1 cellular context compared by ENCODE assay signal in the genomic region with DNA sequence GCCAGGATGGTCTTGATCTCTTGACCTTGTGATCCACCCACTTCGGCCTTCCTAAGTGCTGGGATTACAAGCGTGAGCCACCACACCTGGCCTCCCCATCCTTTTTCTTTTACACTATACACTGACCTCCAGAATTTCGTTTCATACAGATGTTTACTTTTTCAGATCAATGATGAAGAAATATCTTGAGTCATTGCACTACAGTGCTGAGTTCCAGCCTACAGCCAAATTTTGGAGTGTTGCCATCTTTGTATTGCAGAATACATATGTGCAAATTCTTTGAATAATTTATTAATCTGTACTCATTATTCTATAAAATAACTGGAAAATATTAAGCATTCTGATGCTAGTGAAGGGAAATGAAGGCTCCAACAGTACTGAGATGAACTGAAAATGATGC.
TF ChIP-seq lines count a peak whose summit lies in the region.

No MANE protein-coding gene starts in this region.

TF ChIP-seq in WTC11, 78 proteins besides CTCF, POLR2A, EP300 and RAD21 (continued from another document):
- TF ChIP-seq PRRX2 (CRISPR knock-in tag; IDR thresholded peaks at IDR 0.05) (no peak), NR1H2 (CRISPR knock-in tag; IDR thresholded peaks at IDR 0.05) (no peak), JUN (CRISPR knock-in tag; IDR thresholded peaks at IDR 0.05) (no peak), CREB1 (CRISPR knock-in tag; IDR thresholded peaks at IDR 0.05) (no peak), ESRRA (CRISPR knock-in tag; IDR thresholded peaks at IDR 0.05; ENCODE audit: borderline replicate concordance) (no peak), FOXJ3 (CRISPR knock-in tag; IDR thresholded peaks at IDR 0.05; ENCODE audit: borderline replicate concordance) (no peak)
- TF ChIP-seq, protein P1, sequence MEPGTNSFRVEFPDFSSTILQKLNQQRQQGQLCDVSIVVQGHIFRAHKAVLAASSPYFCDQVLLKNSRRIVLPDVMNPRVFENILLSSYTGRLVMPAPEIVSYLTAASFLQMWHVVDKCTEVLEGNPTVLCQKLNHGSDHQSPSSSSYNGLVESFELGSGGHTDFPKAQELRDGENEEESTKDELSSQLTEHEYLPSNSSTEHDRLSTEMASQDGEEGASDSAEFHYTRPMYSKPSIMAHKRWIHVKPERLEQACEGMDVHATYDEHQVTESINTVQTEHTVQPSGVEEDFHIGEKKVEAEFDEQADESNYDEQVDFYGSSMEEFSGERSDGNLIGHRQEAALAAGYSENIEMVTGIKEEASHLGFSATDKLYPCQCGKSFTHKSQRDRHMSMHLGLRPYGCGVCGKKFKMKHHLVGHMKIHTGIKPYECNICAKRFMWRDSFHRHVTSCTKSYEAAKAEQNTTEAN (CRISPR knock-in tag; IDR thresholded peaks at IDR 0.05): no peak
- TF ChIP-seq, protein P2, sequence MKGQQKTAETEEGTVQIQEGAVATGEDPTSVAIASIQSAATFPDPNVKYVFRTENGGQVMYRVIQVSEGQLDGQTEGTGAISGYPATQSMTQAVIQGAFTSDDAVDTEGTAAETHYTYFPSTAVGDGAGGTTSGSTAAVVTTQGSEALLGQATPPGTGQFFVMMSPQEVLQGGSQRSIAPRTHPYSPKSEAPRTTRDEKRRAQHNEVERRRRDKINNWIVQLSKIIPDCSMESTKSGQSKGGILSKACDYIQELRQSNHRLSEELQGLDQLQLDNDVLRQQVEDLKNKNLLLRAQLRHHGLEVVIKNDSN (CRISPR knock-in tag; IDR thresholded peaks at IDR 0.05): no peak
- TF ChIP-seq, protein P3, sequence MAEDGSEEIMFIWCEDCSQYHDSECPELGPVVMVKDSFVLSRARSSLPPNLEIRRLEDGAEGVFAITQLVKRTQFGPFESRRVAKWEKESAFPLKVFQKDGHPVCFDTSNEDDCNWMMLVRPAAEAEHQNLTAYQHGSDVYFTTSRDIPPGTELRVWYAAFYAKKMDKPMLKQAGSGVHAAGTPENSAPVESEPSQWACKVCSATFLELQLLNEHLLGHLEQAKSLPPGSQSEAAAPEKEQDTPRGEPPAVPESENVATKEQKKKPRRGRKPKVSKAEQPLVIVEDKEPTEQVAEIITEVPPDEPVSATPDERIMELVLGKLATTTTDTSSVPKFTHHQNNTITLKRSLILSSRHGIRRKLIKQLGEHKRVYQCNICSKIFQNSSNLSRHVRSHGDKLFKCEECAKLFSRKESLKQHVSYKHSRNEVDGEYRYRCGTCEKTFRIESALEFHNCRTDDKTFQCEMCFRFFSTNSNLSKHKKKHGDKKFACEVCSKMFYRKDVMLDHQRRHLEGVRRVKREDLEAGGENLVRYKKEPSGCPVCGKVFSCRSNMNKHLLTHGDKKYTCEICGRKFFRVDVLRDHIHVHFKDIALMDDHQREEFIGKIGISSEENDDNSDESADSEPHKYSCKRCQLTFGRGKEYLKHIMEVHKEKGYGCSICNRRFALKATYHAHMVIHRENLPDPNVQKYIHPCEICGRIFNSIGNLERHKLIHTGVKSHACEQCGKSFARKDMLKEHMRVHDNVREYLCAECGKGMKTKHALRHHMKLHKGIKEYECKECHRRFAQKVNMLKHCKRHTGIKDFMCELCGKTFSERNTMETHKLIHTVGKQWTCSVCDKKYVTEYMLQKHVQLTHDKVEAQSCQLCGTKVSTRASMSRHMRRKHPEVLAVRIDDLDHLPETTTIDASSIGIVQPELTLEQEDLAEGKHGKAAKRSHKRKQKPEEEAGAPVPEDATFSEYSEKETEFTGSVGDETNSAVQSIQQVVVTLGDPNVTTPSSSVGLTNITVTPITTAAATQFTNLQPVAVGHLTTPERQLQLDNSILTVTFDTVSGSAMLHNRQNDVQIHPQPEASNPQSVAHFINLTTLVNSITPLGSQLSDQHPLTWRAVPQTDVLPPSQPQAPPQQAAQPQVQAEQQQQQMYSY (CRISPR knock-in tag; IDR thresholded peaks at IDR 0.05): no peak
- TF ChIP-seq, protein P4, sequence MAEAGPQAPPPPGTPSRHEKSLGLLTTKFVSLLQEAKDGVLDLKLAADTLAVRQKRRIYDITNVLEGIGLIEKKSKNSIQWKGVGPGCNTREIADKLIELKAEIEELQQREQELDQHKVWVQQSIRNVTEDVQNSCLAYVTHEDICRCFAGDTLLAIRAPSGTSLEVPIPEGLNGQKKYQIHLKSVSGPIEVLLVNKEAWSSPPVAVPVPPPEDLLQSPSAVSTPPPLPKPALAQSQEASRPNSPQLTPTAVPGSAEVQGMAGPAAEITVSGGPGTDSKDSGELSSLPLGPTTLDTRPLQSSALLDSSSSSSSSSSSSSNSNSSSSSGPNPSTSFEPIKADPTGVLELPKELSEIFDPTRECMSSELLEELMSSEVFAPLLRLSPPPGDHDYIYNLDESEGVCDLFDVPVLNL (CRISPR knock-in tag; IDR thresholded peaks at IDR 0.05; ENCODE audit: borderline replicate concordance, low read depth): no peak
